Comparison of ENCODE assay signal across 36 cellular contexts in genomic region chrX:113492895-113493294, GRCh38.
"Had no signal": no experiment of that assay in that cellular context is flagged by ENCODE, and none has a peak within 500 bp of the region (broad histone marks: within the 10 kb centered on the region; RNA-seq: fewer than 3 reads in every experiment).

No MANE protein-coding gene starts in this region.

- DNase-seq: Kasumi-1, MG63, MM.1S, MV-4-11, NCI-H1048, NCI-H1092, NCI-H1092 treated with DMSO at 0.1 percent for 48 hours, NCI-H1105, NCI-H1105 treated with DMSO at 0.1 percent for 48 hours, NCI-H1417, NCI-H1417 treated with DMSO at 0.1 percent for 48 hours, NCI-H1436, NCI-H1436 treated with DMSO at 0.1 percent for 48 hours, NCI-H146, NCI-H1694, NCI-H1694 treated with DMSO at 0.1 percent for 48 hours, NCI-H187, NCI-H187 treated with DMSO at 0.1 percent for 48 hours, NCI-H1930, NCI-H2029, NCI-H2029 treated with DMSO at 0.1 percent for 48 hours, NCI-H2081, NCI-H2081 treated with DMSO at 0.1 percent for 48 hours, NCI-H2107, NCI-H2171, NCI-H2171 treated with DMSO at 0.1 percent for 48 hours, NCI-H2227 treated with DMSO at 0.1 percent for 48 hours, NCI-H226, NCI-H345, NCI-H446, NCI-H446 treated with DMSO at 0.1 percent for 48 hours, NCI-H510A, NCI-H510A treated with DMSO at 0.1 percent for 48 hours, NCI-H524, NCI-H524 treated with DMSO at 0.1 percent for 48 hours, NCI-H526 had no signal
